In the genomic region with DNA sequence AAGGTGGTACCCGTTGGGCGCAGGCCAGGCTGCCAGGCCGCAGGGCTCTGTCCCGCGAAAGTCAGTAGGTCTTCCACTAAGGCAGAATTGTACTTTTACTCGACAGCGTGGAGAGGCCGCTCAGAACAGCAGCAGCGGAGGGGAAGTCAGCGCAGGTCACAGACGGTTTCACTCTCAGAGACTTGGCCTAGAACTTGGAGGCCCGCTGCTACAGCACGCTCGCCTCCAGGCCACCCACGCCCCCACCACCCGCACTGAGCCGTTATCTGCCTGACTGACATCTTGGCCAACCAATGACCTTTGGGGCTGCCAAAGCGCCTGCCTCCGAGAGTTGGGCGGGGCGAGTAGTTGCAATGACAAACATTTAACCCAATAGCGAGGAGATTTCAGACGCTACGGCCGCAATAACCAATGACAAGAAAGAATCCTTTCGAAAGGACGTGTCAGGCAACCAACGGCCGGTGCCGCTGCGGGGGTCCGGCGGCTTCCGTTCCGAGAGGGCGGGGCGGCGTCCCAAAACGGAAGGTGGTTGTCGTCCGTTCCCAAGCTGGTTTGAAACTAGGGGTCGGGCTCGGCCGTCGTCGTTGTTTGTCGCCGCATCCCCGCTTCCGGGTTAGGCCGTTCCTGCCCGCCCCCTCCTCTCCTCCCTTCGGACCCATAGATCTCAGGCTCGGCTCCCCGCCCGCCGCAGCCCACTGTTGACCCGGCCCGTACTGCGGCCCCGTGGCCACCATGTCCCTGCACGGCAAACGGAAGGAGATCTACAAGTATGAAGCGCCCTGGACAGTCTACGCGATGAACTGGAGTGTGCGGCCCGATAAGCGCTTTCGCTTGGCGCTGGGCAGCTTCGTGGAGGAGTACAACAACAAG, we compare ENCODE assay signal across 8 cellular contexts. TPM values are rescaled to one million over a fixed set of nuclear protein-coding genes. Genes with fewer than 3 reads are reported as not detected.
DNase-seq lines count a peak whose midpoint lies in the region; ATAC-seq and TF ChIP-seq lines count a peak whose summit lies in the region.

TSS of gene DCAF7 (plus strand) at position 532 of the 870 bp plus-strand sequence. CDS start at position 733, 201 bp downstream.

- peaks cover 41% of the 10 kb centered on the region for H3K36me3 Mint-ChIP-seq in activated T-helper 17 cell treated with anti-CD3 and anti-CD28 coated beads, Interleukin-2, amount 50 U/mL, for 72 hours (ENCODE audit: low read depth)
- H3K36me3 Mint-ChIP-seq in naive thymus-derived CD8-positive, alpha-beta T cell, result peaks cover 2 to 7% (median 3%) of the 10 kb centered on the region in 3 donors

- H4K20me1 ChIP-seq in fibroblast of lung (ENCODE audit: control insufficient read depth, extremely low read depth, insufficient read depth, low read length), result peaks cover 3% of the 10 kb centered on the region

- H3K4me3 ChIP-seq in LNCaP clone FGC (ENCODE audit: low read depth, low read length), result peak within 1 kb of the TSS; percentile 87
- H3K4me3 ChIP-seq in fibroblast of lung (replicated peaks in 1 of 4; ENCODE audit: control extremely low read depth in 1 of 4, insufficient read depth in 1 of 4, low read depth in 3 of 4, low read length in 4 of 4), result peak within 1 kb of the TSS; percentile 54 to 93 (median 78)

- peak within 1 kb of the TSS; percentile 90 for H3K4me3 Mint-ChIP-seq in activated T-helper 17 cell treated with anti-CD3 and anti-CD28 coated beads, Interleukin-2, amount 50 U/mL, for 72 hours
- H3K4me3 Mint-ChIP-seq in naive thymus-derived CD8-positive, alpha-beta T cell, result peak within 1 kb of the TSS; percentile 89 to 99 (median 97)

- H3K79me2 ChIP-seq in fibroblast of lung (ENCODE audit: control insufficient read depth, insufficient read depth, low read length), result peaks cover 47% of the 10 kb centered on the region

- H3K9me3 ChIP-seq in fibroblast of lung (ENCODE audit: control insufficient read depth, insufficient read depth, low read depth, low read length), result no peaks in the 10 kb centered on the region

- POLR2A ChIA-PET in RWPE1 (lab: Yijun Ruan, JAX; ENCODE audit: low non-redundant PET), result interaction anchor here (0.5 kb wide), 1 partner anchor 8 kb away, joined by 4 read pairs; no protein-coding TSS in a partner anchor
- POLR2A ChIA-PET in naive thymus-derived CD8-positive, alpha-beta T cell (lab: Charles Lee), result interaction anchor here (0.5 to 3.6 kb wide), 16 partner anchors 8 to 224 kb away, joined by 3 to 16 read pairs (median 4); partner anchors contain the start of genes CYB561, DDX42, LIMD2 and MAP3K3

- peak; percentile 94 for ATAC-seq in activated T-helper 17 cell treated with anti-CD3 and anti-CD28 coated beads, Interleukin-2, amount 50 U/mL, for 72 hours (replicated peaks)
- ATAC-seq in naive thymus-derived CD8-positive, alpha-beta T cell, result peak; percentile 93 to 95

- peak within 1 kb of the TSS; percentile 90 for H2AFZ ChIP-seq in fibroblast of lung (ENCODE audit: low read length)

- H3K4me1 ChIP-seq in fibroblast of lung (ENCODE audit: control insufficient read depth, extremely low read depth, insufficient read depth, low read length), result peaks cover 8% of the 10 kb centered on the region

- TF ChIP-seq CTCF in LNCaP clone FGC (IDR thresholded peaks at IDR 0.05; ENCODE audit: control insufficient read depth, extremely low read depth, insufficient read depth) (no peak), RWPE1 (conservative IDR thresholded peaks at IDR 0.05; ENCODE audit: low read depth) (no peak), fibroblast of lung (conservative IDR thresholded peaks at IDR 0.05 in 1 of 2, IDR thresholded peaks at IDR 0.05 in 1 of 2; ENCODE audit: low read depth in 1 of 2, low read length in 2 of 2) (no peak)

- H3K4me1 Mint-ChIP-seq in activated T-helper 17 cell treated with anti-CD3 and anti-CD28 coated beads, Interleukin-2, amount 50 U/mL, for 72 hours, result peaks cover 15% of the 10 kb centered on the region
- peaks cover 15 to 55% (median 48%) of the 10 kb centered on the region in 4 donors for H3K4me1 Mint-ChIP-seq in naive thymus-derived CD8-positive, alpha-beta T cell

- peak within 1 kb of the TSS; percentile 97 for H3K27ac Mint-ChIP-seq in activated T-helper 17 cell treated with anti-CD3 and anti-CD28 coated beads, Interleukin-2, amount 50 U/mL, for 72 hours
- H3K27ac Mint-ChIP-seq in naive thymus-derived CD8-positive, alpha-beta T cell, result peak within 1 kb of the TSS; percentile 77 to 98 (median 96)

- no peaks in the 10 kb centered on the region for H3K9me3 Mint-ChIP-seq in activated T-helper 17 cell treated with anti-CD3 and anti-CD28 coated beads, Interleukin-2, amount 50 U/mL, for 72 hours
- no peaks in the 10 kb centered on the region for H3K9me3 Mint-ChIP-seq in naive thymus-derived CD8-positive, alpha-beta T cell

- DNase-seq in Daoy (ENCODE audit: low read depth) (peak; percentile 100), GOT3 (lab: John Stamatoyannopoulos, UW) (peak; percentile 96), LNCaP clone FGC (ENCODE audit: low read depth) (peak; percentile 100), RWPE1 (ENCODE audit: low spot score) (peak; percentile 100), fibroblast of lung (ENCODE audit: low read depth in 2 of 2) (peak; percentile 100)
- DNase-seq in naive thymus-derived CD8-positive, alpha-beta T cell, result peak; percentile 97 to 100 (median 99)
- DNase-seq in stimulated activated naive CD4-positive, alpha-beta T cell (lab: John Stamatoyannopoulos, UW), result peak; percentile 94 to 99 (median 98)

- H3K27me3 ChIP-seq in fibroblast of lung (ENCODE audit: control insufficient read depth, insufficient read depth, low read length), result no peaks in the 10 kb centered on the region

- H3K27ac ChIP-seq in RWPE1 (peak within 1 kb of the TSS; percentile 94), fibroblast of lung (ENCODE audit: insufficient read depth, low read length) (peak within 1 kb of the TSS; percentile 77)

- H3K27me3 Mint-ChIP-seq in activated T-helper 17 cell treated with anti-CD3 and anti-CD28 coated beads, Interleukin-2, amount 50 U/mL, for 72 hours, result no peaks in the 10 kb centered on the region
- H3K27me3 Mint-ChIP-seq in naive thymus-derived CD8-positive, alpha-beta T cell, result no peaks in the 10 kb centered on the region

- no peaks in the 10 kb centered on the region for H3K36me3 ChIP-seq in fibroblast of lung (ENCODE audit: control insufficient read depth, insufficient read depth, low read length)

- H3K9ac ChIP-seq in fibroblast of lung (ENCODE audit: insufficient read depth, low read length), result peak within 1 kb of the TSS; percentile 77

- CTCF ChIA-PET in RWPE1 (lab: Yijun Ruan, JAX), result interaction anchor here (0.6 to 1.1 kb wide), 4 partner anchors 19 to 368 kb away, joined by 3 to 4 read pairs (median 4); no protein-coding TSS in a partner anchor

- H3K4me2 ChIP-seq in fibroblast of lung (ENCODE audit: extremely low read depth, insufficient read depth, low read length), result peak within 1 kb of the TSS; percentile 92

RNA-seq across cellular contexts. Expression of gene DCAF7, which starts in this region (rescaled TPM):
- total RNA-seq in Daoy (2014; rRNA removed; shearing (Covaris generic)), result 29.9 and 36.7 TPM in 2 replicates
- total RNA-seq in activated T-helper 17 cell treated with anti-CD3 and anti-CD28 coated beads, Interleukin-2, amount 50 U/mL, for 72 hours, result 100 to 1,000 TPM; 108 to 115 TPM
- 10.0 and 13.9 TPM in 2 replicates for total RNA-seq in fibroblast of lung
- polyA plus RNA-seq in fibroblast of lung, result 38.8 and 42.6 TPM in 2 replicates
- 35.6 and 39.3 TPM in 2 replicates for polyA plus RNA-seq in fibroblast of lung (2012)
- 146 and 204 TPM in 2 replicates for polyA minus RNA-seq in fibroblast of lung (ENCODE audit: low replicate concordance)
- 10 to 100 TPM; 70.4 to 76.0 TPM for total RNA-seq in naive thymus-derived CD8-positive, alpha-beta T cell
- 10 to 100 TPM; 57.8 to 77.5 (median 75.6) TPM for polyA plus RNA-seq in naive thymus-derived CD8-positive, alpha-beta T cell

Comparison
In these comparisons a context has a peak if more than half of its experiments do, and no peak if none do; other contexts are left out.
1. Peak in every context shown above with its lines: DNase-seq, ATAC-seq, H3K4me3 ChIP-seq and H3K27ac ChIP-seq.